12 cellular contexts compared by ENCODE assay signal in the genomic region with DNA sequence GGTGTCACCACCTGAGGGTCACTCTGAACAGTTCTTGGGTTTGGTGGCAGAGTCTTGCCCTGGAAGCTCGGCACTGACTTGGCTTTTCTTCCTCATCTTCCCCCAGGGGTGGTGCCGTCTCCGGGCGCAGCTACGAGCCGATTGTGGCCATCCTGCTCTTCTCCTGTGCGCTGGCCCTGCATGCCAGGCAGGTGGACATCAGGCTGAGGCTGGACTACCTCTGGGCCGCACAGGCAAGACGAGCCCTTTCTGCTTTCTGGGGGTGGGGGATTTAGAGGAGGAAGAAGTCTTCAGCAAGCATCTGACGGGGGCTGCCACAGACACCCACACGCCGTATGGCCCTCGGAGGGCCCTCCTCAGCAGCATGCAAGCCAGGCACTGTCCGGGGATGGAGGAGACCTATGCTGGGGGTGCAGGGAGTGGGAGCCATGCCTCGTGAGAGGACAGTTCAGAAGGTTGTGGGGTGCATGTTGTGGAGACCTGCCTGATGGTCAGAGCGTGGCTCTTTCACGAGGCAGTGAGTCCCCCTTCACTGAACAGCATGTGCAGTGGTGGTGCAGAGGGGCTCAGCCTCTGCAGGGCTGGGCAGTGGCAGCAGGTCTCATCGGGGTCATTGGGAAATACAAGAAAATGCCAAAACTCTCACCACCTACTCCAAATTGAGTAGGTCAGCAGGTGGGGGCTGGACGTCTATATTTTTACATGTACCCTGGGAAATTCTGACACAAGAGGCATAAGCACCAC.
"Had no signal": no experiment of that assay in that cellular context is flagged by ENCODE, and none has a peak within 500 bp of the region (broad histone marks: within the 10 kb centered on the region; RNA-seq: fewer than 3 reads in every experiment).

No MANE protein-coding gene starts in this region.

- H3K4me3 Mint-ChIP-seq: activated T-cell treated with anti-CD3 and anti-CD28 coated beads, Interleukin-2, amount 50 U/mL, for 24 hours; brain; dendritic cell treated with granulocyte-macrophage colony-stimulating factor and Interleukin-4, amounts not matched to agents 40 ng/mL and 50 ng/mL, for 4 days; stimulated activated effector memory CD8-positive, alpha-beta T cell treated with anti-CD3 and anti-CD28 coated beads, Interleukin-12 subunit alpha, Interleukin-12 subunit beta, amount 100 ng/mL, for 72 hours had no signal

- H3K27me3 ChIP-seq: SJSA1, transverse colon had no signal

- H3K27me3 Mint-ChIP-seq: brain; dendritic cell treated with granulocyte-macrophage colony-stimulating factor and Interleukin-4, amounts not matched to agents 40 ng/mL and 50 ng/mL, for 4 days had no signal

- H3K9me3 Mint-ChIP-seq: activated naive CD4-positive, alpha-beta T cell treated with anti-CD3 and anti-CD28 coated beads, Interleukin-2, amount 50 U/mL, for 72 hours; activated T-cell treated with anti-CD3 and anti-CD28 coated beads, Interleukin-2, amount 50 U/mL, for 24 hours; brain; dendritic cell treated with granulocyte-macrophage colony-stimulating factor and Interleukin-4, amounts not matched to agents 40 ng/mL and 50 ng/mL, for 4 days; stimulated activated effector memory CD8-positive, alpha-beta T cell treated with anti-CD3 and anti-CD28 coated beads, Interleukin-12 subunit alpha, Interleukin-12 subunit beta, amount 100 ng/mL, for 72 hours had no signal

- H3K4me1 Mint-ChIP-seq: brain had no signal

- H3K27ac ChIP-seq: SJSA1, transverse colon had no signal

- H3K4me3 ChIP-seq: SJSA1, smooth muscle cell, transverse colon had no signal

- H3K9me3 ChIP-seq: SJSA1, transverse colon had no signal

- DNase-seq: activated effector memory CD4-positive, alpha-beta T cell treated with anti-CD3 and anti-CD28 coated beads, Interleukin-2, amount 50 U/mL, for 16 hours; activated T-cell treated with anti-CD3 and anti-CD28 coated beads, Interleukin-2, amount 50 U/mL, for 24 hours; amniotic stem cell; erythroblast; midbrain; transverse colon had no signal

- H3K27ac Mint-ChIP-seq: activated T-cell treated with anti-CD3 and anti-CD28 coated beads, Interleukin-2, amount 50 U/mL, for 24 hours; brain; dendritic cell treated with granulocyte-macrophage colony-stimulating factor and Interleukin-4, amounts not matched to agents 40 ng/mL and 50 ng/mL, for 4 days; stimulated activated effector memory CD8-positive, alpha-beta T cell treated with anti-CD3 and anti-CD28 coated beads, Interleukin-12 subunit alpha, Interleukin-12 subunit beta, amount 100 ng/mL, for 72 hours had no signal

- H3K36me3 Mint-ChIP-seq: activated naive CD4-positive, alpha-beta T cell treated with anti-CD3 and anti-CD28 coated beads, Interleukin-2, amount 50 U/mL, for 72 hours; stimulated activated effector memory CD8-positive, alpha-beta T cell treated with anti-CD3 and anti-CD28 coated beads, Interleukin-12 subunit alpha, Interleukin-12 subunit beta, amount 100 ng/mL, for 72 hours had no signal

- H3K36me3 ChIP-seq: SJSA1, transverse colon had no signal
